25 cellular contexts compared by ENCODE assay signal in genomic region chr4:145716661-145717200, GRCh38. TPM values are rescaled to one million over a fixed set of nuclear protein-coding genes. Genes with fewer than 3 reads are reported as not detected.
"Had no signal": no experiment of that assay in that cellular context is flagged by ENCODE, and none has a peak within 500 bp of the region (broad histone marks: within the 10 kb centered on the region; RNA-seq: fewer than 3 reads in every experiment).

No MANE protein-coding gene starts in this region.

- H3K4me3 ChIP-seq: esophagus squamous epithelium, hepatocyte, lung, thyroid gland, uterus had no signal

- ATAC-seq: activated CD4-positive, CD25-positive, alpha-beta regulatory T cell treated with anti-CD3 and anti-CD28 coated beads, Interleukin-2, amount 50 U/mL, for 24 hours; activated T-cell treated with anti-CD3 and anti-CD28 coated beads, Interleukin-2, amount 50 U/mL, for 4 hours had no signal

- H3K4me3 Mint-ChIP-seq: activated T-cell treated with anti-CD3 and anti-CD28 coated beads, Interleukin-2, amount 50 U/mL, for 4 hours; neural crest cell; T-helper 1 cell treated with Interleukin-12 subunit alpha and Interleukin-12 subunit beta and Interleukin-4 antibody, amounts not matched to agents 30 μg/mL and 1 μg/mL, for 36 hours had no signal

- H3K79me2 ChIP-seq: hepatocyte had no signal

- H3K4me1 ChIP-seq: uterus had no signal

- H3K4me2 ChIP-seq: hepatocyte had no signal

- H2AFZ ChIP-seq: hepatocyte had no signal

- H3K9me3 ChIP-seq: esophagus squamous epithelium, thyroid gland, uterus had no signal

- DNase-seq: activated CD4-positive, alpha-beta T cell treated with anti-CD3 and anti-CD28 coated beads, Interleukin-2, amount 50 U/mL, for 1 hour; activated CD8-positive, alpha-beta memory T cell treated with anti-CD3 and anti-CD28 coated beads, Interleukin-2, amount 50 U/mL, for 4 hours; activated effector memory CD4-positive, alpha-beta T cell treated with Interleukin-2 at 50 U/mL for 16 hours; activated naive CD4-positive, alpha-beta T cell treated with anti-CD3 and anti-CD28 coated beads, Interleukin-2, amount 50 U/mL, for 16 hours; activated T-cell treated with anti-CD3 and anti-CD28 coated beads, Interleukin-2, amount 50 U/mL, for 4 hours; aorta; cerebellar nuclear complex; cortex of kidney; esophagus squamous epithelium; left cardiac atrium; midbrain; stimulated activated CD4-positive, alpha-beta T cell treated with anti-CD3 and anti-CD28 coated beads, Interleukin-2, amount 100 ng/mL, for 24 hours; stimulated activated naive CD4-positive, alpha-beta T cell treated with Interleukin-2 at 50 U/mL for 16 hours; uterus had no signal

- H3K27ac ChIP-seq: esophagus squamous epithelium, hepatocyte, thyroid gland, uterus had no signal

- H3K27ac Mint-ChIP-seq: progenitor cell of endocrine pancreas; T-helper 1 cell treated with Interleukin-12 subunit alpha and Interleukin-12 subunit beta and Interleukin-4 antibody, amounts not matched to agents 30 μg/mL and 1 μg/mL, for 36 hours had no signal

- H3K36me3 ChIP-seq: esophagus squamous epithelium, thyroid gland, uterus had no signal

- H3K27me3 ChIP-seq: esophagus squamous epithelium, hepatocyte, thyroid gland, uterus had no signal

- H3K27me3 Mint-ChIP-seq: progenitor cell of endocrine pancreas had no signal

- H3K9me3 Mint-ChIP-seq: activated T-cell treated with anti-CD3 and anti-CD28 coated beads, Interleukin-2, amount 50 U/mL, for 4 hours had no signal

RNA-seq across cellular contexts. Expression of gene C4orf51, which starts 36.8 kb away (rescaled TPM):
- total RNA-seq: activated T-cell treated with anti-CD3 and anti-CD28 coated beads, Interleukin-2, amount 50 U/mL, for 4 hours; aorta; esophagus squamous epithelium; glomerular endothelial cell; hepatocyte; left cardiac atrium; lung; neural crest cell; osteoblast; progenitor cell of endocrine pancreas; skeletal muscle tissue; subcutaneous adipose tissue; thyroid gland; uterus had no signal
- polyA plus RNA-seq: aorta, hepatocyte, lung had no signal
